23 cellular contexts compared by ENCODE assay signal in the genomic region with DNA sequence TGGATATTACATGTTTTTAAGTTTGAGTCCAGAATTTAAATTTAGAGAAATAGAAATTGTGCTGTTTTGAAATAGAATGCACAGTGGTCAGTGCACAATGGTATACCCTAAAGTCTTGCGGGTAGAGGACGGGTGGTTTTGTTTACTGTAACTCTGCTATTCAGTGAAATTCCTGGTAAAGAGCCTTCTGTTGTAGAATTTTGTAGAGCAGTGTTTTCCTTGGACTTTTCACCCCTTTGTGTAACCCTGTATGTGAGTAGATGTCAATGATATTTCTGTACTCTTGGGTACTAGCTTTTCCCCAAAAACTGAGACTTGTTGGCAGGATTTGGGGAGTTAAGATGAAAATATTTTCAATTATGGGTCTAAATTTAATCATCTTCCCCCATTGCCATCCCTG. TPM values are rescaled to one million over a fixed set of nuclear protein-coding genes. Genes with fewer than 3 reads are reported as not detected.
DNase-seq lines count a peak whose midpoint lies in the region; ATAC-seq, FAIRE-seq and TF ChIP-seq lines count a peak whose summit lies in the region.
"Had no signal": no experiment of that assay in that cellular context is flagged by ENCODE, and none has a peak within 500 bp of the region (broad histone marks: within the 10 kb centered on the region; RNA-seq: fewer than 3 reads in every experiment).

No MANE protein-coding gene starts in this region.

- H3K36me3 ChIP-seq in CD8-positive, alpha-beta memory T cell (ENCODE audit: insufficient read depth, low read length): peaks cover 31% of the 10 kb centered on the region
- H3K36me3 ChIP-seq in endothelial cell of umbilical vein (ENCODE audit: control insufficient read depth in 2 of 2, extremely low read depth in 1 of 2, insufficient read depth in 2 of 2, low read length in 2 of 2): peaks cover 6 to 17% of the 10 kb centered on the region in 2 experiments
- peaks cover 4% of the 10 kb centered on the region for H3K36me3 ChIP-seq in neural progenitor cell

- POLR2A ChIA-PET in CD4-positive, alpha-beta T cell (lab: Charles Lee): no interaction called here
- POLR2A ChIA-PET in CD8-positive, alpha-beta memory T cell (lab: Charles Lee): no interaction called here
- POLR2A ChIA-PET in endothelial cell of umbilical vein (lab: Charles Lee): no interaction called here

- BruUV-seq in endothelial cell of umbilical vein (replicated peaks; lab: Mats Ljungman, UMichigan): no TSS peak

- no peaks in the 10 kb centered on the region for H3K27me3 ChIP-seq in CD4-positive, alpha-beta T cell (ENCODE audit: control insufficient read depth, insufficient read depth, low read length)
- H3K27me3 ChIP-seq in CD8-positive, alpha-beta memory T cell (ENCODE audit: insufficient read depth, low read length, poor library complexity, severe bottlenecking): no peaks in the 10 kb centered on the region
- no peaks in the 10 kb centered on the region for H3K27me3 ChIP-seq in endothelial cell of umbilical vein (ENCODE audit: control insufficient read depth in 2 of 2, insufficient read depth in 2 of 2, low read length in 2 of 2)
- H3K27me3 ChIP-seq in neural progenitor cell: no peaks in the 10 kb centered on the region
- H3K27me3 ChIP-seq: adrenal gland, brain microvascular endothelial cell, heart left ventricle had no signal

- peaks cover 6% of the 10 kb centered on the region for H4K20me1 ChIP-seq in endothelial cell of umbilical vein (replicated peaks; ENCODE audit: control insufficient read depth, extremely low read depth, insufficient read depth, low read length)
- H4K20me1 ChIP-seq in neural progenitor cell (ENCODE audit: low read depth): peaks cover 99% of the 10 kb centered on the region

- peaks cover 70% of the 10 kb centered on the region for H3K4me1 Mint-ChIP-seq in CD4-positive, alpha-beta T cell (ENCODE audit: low read depth)
- H3K4me1 Mint-ChIP-seq in CD8-positive, alpha-beta memory T cell: peaks cover 65 to 82% (median 79%) of the 10 kb centered on the region in 3 donors
- H3K4me1 Mint-ChIP-seq in neural progenitor cell: no peaks in the 10 kb centered on the region

- H3K79me2 ChIP-seq in endothelial cell of umbilical vein (ENCODE audit: control insufficient read depth, insufficient read depth, low read length): peaks cover 98% of the 10 kb centered on the region
- peaks cover 100% of the 10 kb centered on the region for H3K79me2 ChIP-seq in neural progenitor cell (ENCODE audit: low read depth)

- peaks cover 35% of the 10 kb centered on the region for H3K4me1 ChIP-seq in CD8-positive, alpha-beta memory T cell (ENCODE audit: insufficient read depth, low read length)
- H3K4me1 ChIP-seq in endothelial cell of umbilical vein (ENCODE audit: control insufficient read depth, extremely low read depth, insufficient read depth, low read length) (peaks cover 22% of the 10 kb centered on the region), neural progenitor cell (no peaks in the 10 kb centered on the region)

- H3K9me1 ChIP-seq in endothelial cell of umbilical vein (replicated peaks; ENCODE audit: control insufficient read depth, extremely low read depth, insufficient read depth, low read length): no peaks in the 10 kb centered on the region

- intact Hi-C loops in CD4-positive, alpha-beta T cell (cut with DNase I, micrococcal nuclease): no loop called here
- intact Hi-C loops in endothelial cell of umbilical vein (cut with micrococcal nuclease): loop anchor here (1.0 to 2.0 kb wide), 2 partner anchors 14 to 20 kb away; a partner anchor contains a TSS

- H3K9ac ChIP-seq in endothelial cell of umbilical vein (replicated peaks; ENCODE audit: extremely low read depth, insufficient read depth, low read length): no peak overlapping the region
- no peak overlapping the region for H3K9ac ChIP-seq in neural progenitor cell

- H3K9me3 ChIP-seq in CD4-positive, alpha-beta T cell (ENCODE audit: control insufficient read depth, low read length): no peaks in the 10 kb centered on the region
- H3K9me3 ChIP-seq in CD8-positive, alpha-beta memory T cell (ENCODE audit: low read length): no peaks in the 10 kb centered on the region
- H3K9me3 ChIP-seq in endothelial cell of umbilical vein (replicated peaks; ENCODE audit: control insufficient read depth, insufficient read depth, low read length) (no peaks in the 10 kb centered on the region), neural progenitor cell (ENCODE audit: low read depth) (no peaks in the 10 kb centered on the region)
- H3K9me3 ChIP-seq: adrenal gland had no signal

- TF ChIP-seq CTCF in CD4-positive, alpha-beta T cell (IDR thresholded peaks at IDR 0.05): no peak
- TF ChIP-seq CTCF in endothelial cell of umbilical vein (IDR thresholded peaks at IDR 0.05; ENCODE audit: extremely low read depth in 1 of 2, insufficient read depth in 1 of 2, low read depth in 1 of 2, low read length in 2 of 2) (no peak), neural progenitor cell (IDR thresholded peaks at IDR 0.05) (no peak)

- DNase-seq in CD4-positive, alpha-beta T cell: no peak
- DNase-seq in CD8-positive, alpha-beta memory T cell: no peak
- DNase-seq in endothelial cell of umbilical vein (ENCODE audit: low read depth, low spot score) (no peak), neural progenitor cell (ENCODE audit: low spot score) (no peak), DMS 273 (lab: John Stamatoyannopoulos, UW; ENCODE audit: unreplicated experiment) (no peak), T-helper 2 cell (no peak), superior temporal gyrus (ENCODE audit: extremely low spot score) (no peak)
- DNase-seq: activated CD4-positive, CD25-positive, alpha-beta regulatory T cell; brain microvascular endothelial cell; heart left ventricle; KBM-7; left colon; midbrain; NCI-H1694; NCI-H526 treated with DMSO at 0.1 percent for 48 hours; stimulated activated CD4-positive, alpha-beta T cell treated with anti-CD3 and anti-CD28 coated beads, Interleukin-2, amount 100 ng/mL, for 48 hours; stimulated activated naive CD4-positive, alpha-beta T cell had no signal

- no peak overlapping the region for H3K4me3 Mint-ChIP-seq in CD4-positive, alpha-beta T cell
- peak overlapping the region in 2 of 7 donors; percentile 4 to 25 for H3K4me3 Mint-ChIP-seq in CD8-positive, alpha-beta memory T cell
- H3K4me3 Mint-ChIP-seq in neural progenitor cell: no peak overlapping the region

- peak overlapping the region; percentile 82 for H3K27ac Mint-ChIP-seq in CD4-positive, alpha-beta T cell
- peak overlapping the region in 5 of 8 donors; percentile 18 to 70 (median 21) for H3K27ac Mint-ChIP-seq in CD8-positive, alpha-beta memory T cell
- no peak overlapping the region for H3K27ac Mint-ChIP-seq in neural progenitor cell
- H3K27ac Mint-ChIP-seq: activated T-helper 2 cell treated with anti-CD3 and anti-CD28 coated beads, Interferon-gamma antibody, Interleukin-2, Interleukin-4, amounts not matched to agents 10 μg/mL and 5 μg/mL and 100 μg/mL, durations not matched to agents 14 hours and 24 hours and 36 hours had no signal

- H3K36me3 Mint-ChIP-seq in CD4-positive, alpha-beta T cell (ENCODE audit: low read depth): peaks cover 69% of the 10 kb centered on the region
- H3K36me3 Mint-ChIP-seq in CD8-positive, alpha-beta memory T cell: peaks cover 21 to 67% (median 23%) of the 10 kb centered on the region in 3 donors
- peaks cover 72% of the 10 kb centered on the region for H3K36me3 Mint-ChIP-seq in neural progenitor cell

- no peaks in the 10 kb centered on the region for H3K9me3 Mint-ChIP-seq in CD4-positive, alpha-beta T cell
- no peaks in the 10 kb centered on the region for H3K9me3 Mint-ChIP-seq in CD8-positive, alpha-beta memory T cell
- peaks cover 26% of the 10 kb centered on the region for H3K9me3 Mint-ChIP-seq in neural progenitor cell
- H3K9me3 Mint-ChIP-seq: activated T-helper 2 cell treated with anti-CD3 and anti-CD28 coated beads, Interferon-gamma antibody, Interleukin-2, Interleukin-4, amounts not matched to agents 10 μg/mL and 5 μg/mL and 100 μg/mL, durations not matched to agents 14 hours and 24 hours and 36 hours had no signal

- ATAC-seq in CD4-positive, alpha-beta T cell (ENCODE audit: poor library complexity): no peak
- ATAC-seq: heart left ventricle, left colon had no signal

- CTCF ChIA-PET in CD4-positive, alpha-beta T cell (lab: Charles Lee): no interaction called here
- CTCF ChIA-PET in CD8-positive, alpha-beta memory T cell (lab: Charles Lee): no interaction called here
- CTCF ChIA-PET in endothelial cell of umbilical vein (lab: Charles Lee): interaction anchor here (1.0 to 3.4 kb wide), 2 partner anchors 32 to 47 kb away, joined by 4 to 17 read pairs; no protein-coding TSS in a partner anchor

- dilution Hi-C loops in endothelial cell of umbilical vein (cut with MboI; ENCODE audit: extremely low pct_ligation_motif_present, low sequenced_read_pairs): no loop called here

- H2AFZ ChIP-seq in endothelial cell of umbilical vein (ENCODE audit: low read depth, low read length): no peak overlapping the region
- no peak overlapping the region for H2AFZ ChIP-seq in neural progenitor cell (replicated peaks)

- TF ChIP-seq POLR2A in endothelial cell of umbilical vein (IDR thresholded peaks at IDR 0.05; ENCODE audit: low read depth, low read length): no peak

- H3F3A ChIP-seq in neural progenitor cell (ENCODE audit: low read depth): no peaks in the 10 kb centered on the region

- H3K27me3 Mint-ChIP-seq in CD4-positive, alpha-beta T cell: no peaks in the 10 kb centered on the region
- no peaks in the 10 kb centered on the region for H3K27me3 Mint-ChIP-seq in CD8-positive, alpha-beta memory T cell
- H3K27me3 Mint-ChIP-seq in neural progenitor cell (ENCODE audit: insufficient read depth, low read depth): no peaks in the 10 kb centered on the region

- no peak overlapping the region for H3K4me3 ChIP-seq in CD8-positive, alpha-beta memory T cell (ENCODE audit: low read length)
- H3K4me3 ChIP-seq in endothelial cell of umbilical vein (replicated peaks in 1 of 3; ENCODE audit: insufficient read depth in 1 of 3, low read depth in 1 of 3, low read length in 3 of 3): no peak overlapping the region
- H3K4me3 ChIP-seq in neural progenitor cell: no peak overlapping the region
- H3K4me3 ChIP-seq: adrenal gland, coronary artery, heart left ventricle had no signal

- H3K4me2 ChIP-seq in endothelial cell of umbilical vein (ENCODE audit: insufficient read depth, low read length) (peak overlapping the region; percentile 37), neural progenitor cell (no peak overlapping the region)

- no peak for FAIRE-seq in endothelial cell of umbilical vein (lab: Jason Lieb, UNC)
- FAIRE-seq: endometrium, GM12892, GM19239 had no signal

- H3K27ac ChIP-seq in CD4-positive, alpha-beta T cell (ENCODE audit: low read depth, low read length): no peak overlapping the region
- no peak overlapping the region for H3K27ac ChIP-seq in CD8-positive, alpha-beta memory T cell (ENCODE audit: low read depth, low read length)
- H3K27ac ChIP-seq in endothelial cell of umbilical vein (ENCODE audit: insufficient read depth, low read depth, low read length) (peak overlapping the region; percentile 19), neural progenitor cell (peak overlapping the region; percentile 31)
- H3K27ac ChIP-seq: brain microvascular endothelial cell, coronary artery had no signal

RNA-seq across cellular contexts. Expression of a gene that starts 19.5 kb away (rescaled TPM):
- 100 to 1,000 TPM; 411 to 412 TPM for total RNA-seq in CD4-positive, alpha-beta T cell
- total RNA-seq in CD8-positive, alpha-beta memory T cell: 100 to 1,000 TPM; 172 to 177 TPM
- 144 TPM for polyA plus RNA-seq in CD8-positive, alpha-beta memory T cell
- total RNA-seq in endothelial cell of umbilical vein (165 and 185 TPM in 2 replicates), neural progenitor cell (ENCODE audit: low replicate concordance) (376 and 400 TPM in 2 replicates)
- polyA plus RNA-seq in endothelial cell of umbilical vein: 136 and 145 TPM in 2 replicates
- polyA plus RNA-seq in endothelial cell of umbilical vein (2011; cell fraction: cytosol; rRNA removed): 146 and 166 TPM in 2 replicates
- 350 and 437 TPM in 2 replicates for polyA plus RNA-seq in endothelial cell of umbilical vein (2011; cell fraction: nucleus; rRNA removed)
- polyA plus RNA-seq in endothelial cell of umbilical vein (2012): 143 and 144 TPM in 2 replicates
- 183 and 193 TPM in 2 replicates for polyA minus RNA-seq in endothelial cell of umbilical vein
- polyA minus RNA-seq in endothelial cell of umbilical vein (2011; cell fraction: cytosol; rRNA and poly(A)+ RNA removed): 55.4 TPM
- polyA minus RNA-seq in endothelial cell of umbilical vein (2011; cell fraction: nucleus; rRNA and poly(A)+ RNA removed): 86.2 and 125 TPM in 2 replicates

RNA-seq across cellular contexts. Expression of a gene that starts 30.8 kb away (rescaled TPM):
- total RNA-seq in CD4-positive, alpha-beta T cell: 10 to 100 TPM; 17.3 to 18.3 TPM
- total RNA-seq in CD8-positive, alpha-beta memory T cell: 1 to 10 TPM; 3.3 to 5.3 TPM
- polyA plus RNA-seq in CD8-positive, alpha-beta memory T cell: 12.6 TPM
- total RNA-seq in endothelial cell of umbilical vein (7.3 and 9.6 TPM in 2 replicates), neural progenitor cell (ENCODE audit: low replicate concordance) (10.3 and 23.6 TPM in 2 replicates)
- 8.0 and 8.1 TPM in 2 replicates for polyA plus RNA-seq in endothelial cell of umbilical vein
- 8.0 and 8.6 TPM in 2 replicates for polyA plus RNA-seq in endothelial cell of umbilical vein (2011; cell fraction: cytosol; rRNA removed)
- 11.8 and 14.6 TPM in 2 replicates for polyA plus RNA-seq in endothelial cell of umbilical vein (2011; cell fraction: nucleus; rRNA removed)
- polyA plus RNA-seq in endothelial cell of umbilical vein (2012): 5.2 and 6.1 TPM in 2 replicates
- polyA minus RNA-seq in endothelial cell of umbilical vein: 4.1 and 9.6 TPM in 2 replicates
- 1.9 TPM for polyA minus RNA-seq in endothelial cell of umbilical vein (2011; cell fraction: cytosol; rRNA and poly(A)+ RNA removed)
- polyA minus RNA-seq in endothelial cell of umbilical vein (2011; cell fraction: nucleus; rRNA and poly(A)+ RNA removed): 4.4 and 8.3 TPM in 2 replicates

Comparison
In these comparisons a context has a peak if more than half of its experiments do, and no peak if none do; other contexts are left out.
1. H3K27ac ChIP-seq: peak in endothelial cell of umbilical vein (single experiment) and neural progenitor cell (single experiment); none in CD4-positive, alpha-beta T cell (single experiment) and CD8-positive, alpha-beta memory T cell (single experiment).